8 cellular contexts compared by ENCODE assay signal in genomic region chr3:183697610-183698317, GRCh38. TPM values are rescaled to one million over a fixed set of nuclear protein-coding genes. Genes with fewer than 3 reads are reported as not detected.
DNase-seq lines count a peak whose midpoint lies in the region; ATAC-seq, FAIRE-seq and TF ChIP-seq lines count a peak whose summit lies in the region.

YEATS2 (plus strand) TSS chr3:183697797; CDS start chr3:183715163, 17,366 bp downstream.

- POLR2A ChIA-PET in activated B cell treated with CpG ODN at 0.5 μM for 24 hours (lab: Charles Lee), result interaction anchor here (0.5 to 2.1 kb wide), 12 partner anchors 9 to 287 kb away, joined by 3 to 39 read pairs (median 3); partner anchors contain the start of genes KLHL24 and PARL

- peaks cover 50% of the 10 kb centered on the region for H3K79me2 ChIP-seq in keratinocyte (ENCODE audit: control insufficient read depth, insufficient read depth, low read length)

- H3K4me3 Mint-ChIP-seq in activated B cell treated with CpG ODN at 0.5 μM for 24 hours, result peak within 1 kb of the TSS; percentile 91

- peak; percentile 98 for DNase-seq in 8988T
- peak; percentile 87 for DNase-seq in NCI-H2227 (lab: John Stamatoyannopoulos, UW; ENCODE audit: unreplicated experiment)
- DNase-seq in activated B cell treated with CpG ODN at 0.5 μM for 24 hours, result peak; percentile 77
- peak; percentile 63 for DNase-seq in central memory CD4-positive, alpha-beta T cell
- no peak for DNase-seq in keratinocyte (ENCODE audit: low read depth, low spot score)
- DNase-seq in stimulated activated CD4-positive, alpha-beta T cell treated with anti-CD3 and anti-CD28 coated beads, Interleukin-12 subunit alpha, Interleukin-12 subunit beta, amount 100 ng/mL, for 48 hours (ENCODE audit: low read depth in 2 of 3, low spot score in 1 of 3), result peak; percentile 65 to 78 (median 67)

- H3K4me1 ChIP-seq in keratinocyte (ENCODE audit: control insufficient read depth, extremely low read depth, insufficient read depth, low read length), result peaks cover 11% of the 10 kb centered on the region

- intact Hi-C loops in activated B cell treated with CpG ODN at 0.5 μM for 24 hours (cut with micrococcal nuclease), result loop anchor here (1.0 to 5.0 kb wide), 3 partner anchors 61 to 142 kb away; partner anchors contain the start of gene KLHL6

- no peak for FAIRE-seq in keratinocyte (lab: Jason Lieb, UNC)

- peak within 1 kb of the TSS; percentile 93 for H2AFZ ChIP-seq in keratinocyte (ENCODE audit: control insufficient read depth, low read length)

- no peaks in the 10 kb centered on the region for H3K9me1 ChIP-seq in keratinocyte (ENCODE audit: control insufficient read depth, extremely low read depth, insufficient read depth, low read length)

- no peaks in the 10 kb centered on the region for H3K36me3 ChIP-seq in keratinocyte (ENCODE audit: control insufficient read depth in 2 of 2, extremely low read depth in 1 of 2, insufficient read depth in 2 of 2, low read length in 2 of 2)

- H3K27ac Mint-ChIP-seq in activated B cell treated with CpG ODN at 0.5 μM for 24 hours, result peak within 1 kb of the TSS; percentile 86

- H3K4me3 ChIP-seq in keratinocyte (ENCODE audit: control insufficient read depth in 2 of 3, extremely low read depth in 1 of 3, insufficient read depth in 2 of 3, low read depth in 1 of 3, low read length in 3 of 3), result peak within 1 kb of the TSS; percentile 82 to 94 (median 90)

- peak within 1 kb of the TSS; percentile 92 for H3K9ac ChIP-seq in keratinocyte (ENCODE audit: control insufficient read depth, extremely low read depth, insufficient read depth, low read length)

- dilution Hi-C loops in keratinocyte (cut with MboI; ENCODE audit: extremely low pct_ligation_motif_present, low sequenced_read_pairs), result no loop called here

- no peak for TF ChIP-seq CTCF in activated B cell treated with CpG ODN at 0.5 μM for 24 hours (IDR thresholded peaks at IDR 0.05)
- TF ChIP-seq CTCF in keratinocyte (optimal IDR thresholded peaks at IDR 0.05 in 1 of 3, IDR thresholded peaks at IDR 0.05 in 1 of 3, conservative IDR thresholded peaks at IDR 0.05 in 1 of 3; ENCODE audit: extremely low read depth in 1 of 3, insufficient read depth in 2 of 3, low read length in 3 of 3), result no peak

- H3K9me3 Mint-ChIP-seq in activated B cell treated with CpG ODN at 0.5 μM for 24 hours, result no peaks in the 10 kb centered on the region

- no peaks in the 10 kb centered on the region for H4K20me1 ChIP-seq in keratinocyte (ENCODE audit: control insufficient read depth, extremely low read depth, insufficient read depth, low read length)

- CTCF ChIA-PET in activated B cell treated with CpG ODN at 0.5 μM for 24 hours (lab: Charles Lee), result interaction anchor here (0.9 kb wide), 1 partner anchor 69 kb away, joined by 4 read pairs; no protein-coding TSS in a partner anchor

- H3K27me3 ChIP-seq in keratinocyte (ENCODE audit: control insufficient read depth, extremely low read depth, insufficient read depth, low read length), result no peaks in the 10 kb centered on the region

- peaks cover 4% of the 10 kb centered on the region for H3K36me3 Mint-ChIP-seq in activated B cell treated with CpG ODN at 0.5 μM for 24 hours (ENCODE audit: low read depth)

- H3K4me2 ChIP-seq in keratinocyte (ENCODE audit: control insufficient read depth, extremely low read depth, insufficient read depth, low read depth, low read length), result peak within 1 kb of the TSS; percentile 95

- ATAC-seq in GM18517 (IDR thresholded peaks at IDR 0.05; ENCODE audit: unreplicated experiment), result peak; percentile 71
- peak; percentile 81 for ATAC-seq in HG02981 (IDR thresholded peaks at IDR 0.05; ENCODE audit: unreplicated experiment)
- peak; percentile 89 for ATAC-seq in activated B cell treated with CpG ODN at 0.5 μM for 24 hours (ENCODE audit: low read depth)

- peaks cover 32% of the 10 kb centered on the region for H3K4me1 Mint-ChIP-seq in activated B cell treated with CpG ODN at 0.5 μM for 24 hours

- H3K9me3 ChIP-seq in keratinocyte (ENCODE audit: control insufficient read depth, low read depth, low read length), result no peaks in the 10 kb centered on the region

- peak within 1 kb of the TSS; percentile 82 for H3K27ac ChIP-seq in keratinocyte (ENCODE audit: control insufficient read depth, insufficient read depth, low read length)

- H3K27me3 Mint-ChIP-seq in activated B cell treated with CpG ODN at 0.5 μM for 24 hours, result no peaks in the 10 kb centered on the region

RNA-seq across cellular contexts. Expression of gene YEATS2, which starts in this region (rescaled TPM):
- 24.0 and 26.2 TPM in 2 replicates for total RNA-seq in activated B cell treated with CpG ODN at 0.5 μM for 24 hours
- polyA plus RNA-seq in keratinocyte, result 20.9 to 21.7 TPM (median 21.2 TPM) in 3 replicates
- 12.1 TPM for polyA plus RNA-seq in keratinocyte (2011; ENCODE audit: low read depth)
- polyA plus RNA-seq in keratinocyte (2011; cell fraction: cytosol; rRNA removed), result 16.6 and 18.9 TPM in 2 replicates
- polyA plus RNA-seq in keratinocyte (2011; cell fraction: nucleus; rRNA removed), result 44.0 and 44.7 TPM in 2 replicates
- polyA plus RNA-seq in keratinocyte (2012; ENCODE audit: low replicate concordance), result 8.2 and 15.4 TPM in 2 replicates
- 25.5 to 44.2 TPM (median 38.8 TPM) in 3 replicates for polyA minus RNA-seq in keratinocyte
- polyA minus RNA-seq in keratinocyte (2011; cell fraction: cytosol; rRNA and poly(A)+ RNA removed), result 21.3 TPM
- polyA minus RNA-seq in keratinocyte (2011; cell fraction: nucleus; rRNA and poly(A)+ RNA removed), result 34.0 and 54.1 TPM in 2 replicates
